8 cellular contexts compared by ENCODE assay signal in genomic region chr13:21297452-21297851, GRCh38.
DNase-seq lines count a peak whose midpoint lies in the region; ATAC-seq, FAIRE-seq and TF ChIP-seq lines count a peak whose summit lies in the region.

No MANE protein-coding gene starts in this region.

- H3K4me2 ChIP-seq in keratinocyte (ENCODE audit: control insufficient read depth, extremely low read depth, insufficient read depth, low read depth, low read length): peak overlapping the region; percentile 76

- H3K4me1 Mint-ChIP-seq in activated CD8-positive, alpha-beta T cell treated with anti-CD3 and anti-CD28 coated beads for 36 hours (ENCODE audit: low read depth): peaks cover 18% of the 10 kb centered on the region

- peak overlapping the region; percentile 74 for H2AFZ ChIP-seq in keratinocyte (ENCODE audit: control insufficient read depth, low read length)

- peak; percentile 38 for DNase-seq in CD1c-positive myeloid dendritic cell (ENCODE audit: extremely low spot score)
- no peak for DNase-seq in activated CD8-positive, alpha-beta T cell treated with anti-CD3 and anti-CD28 coated beads for 36 hours
- no peak for DNase-seq in keratinocyte (ENCODE audit: low read depth, low spot score)
- no peak for DNase-seq in testis
- no peak for DNase-seq in activated gamma-delta T cell (lab: John Stamatoyannopoulos, UW)
- DNase-seq in stimulated activated CD4-positive, alpha-beta T cell treated with anti-CD3 and anti-CD28 coated beads, Interleukin-4, amount 100 ng/mL, for 4 hours: no peak
- no peak for DNase-seq in hippocampal formation (lab: John Stamatoyannopoulos, UW)

- peak; percentile 13 for ATAC-seq in HG02840 (IDR thresholded peaks at IDR 0.05; ENCODE audit: low FRiP score, unreplicated experiment)
- ATAC-seq in activated CD8-positive, alpha-beta T cell treated with anti-CD3 and anti-CD28 coated beads for 36 hours: peak; percentile 17

- intact Hi-C loops in activated CD8-positive, alpha-beta T cell treated with anti-CD3 and anti-CD28 coated beads for 36 hours (cut with micrococcal nuclease): loop anchor here (2.0 to 5.0 kb wide), 2 partner anchors 160 to 179 kb away; partner anchors contain the start of gene ZDHHC20
- intact Hi-C loops in testis (cut with DNase I; ENCODE audit: low total_unique reads): loop anchor here (5.0 kb wide), 1 partner anchor 180 kb away; no protein-coding TSS in a partner anchor

- no peaks in the 10 kb centered on the region for H3K9me3 ChIP-seq in keratinocyte (ENCODE audit: control insufficient read depth, low read depth, low read length)
- H3K9me3 ChIP-seq in testis: no peaks in the 10 kb centered on the region

- H3K4me1 ChIP-seq in keratinocyte (ENCODE audit: control insufficient read depth, extremely low read depth, insufficient read depth, low read length): peaks cover 15% of the 10 kb centered on the region
- peaks cover 9% of the 10 kb centered on the region for H3K4me1 ChIP-seq in testis

- no peaks in the 10 kb centered on the region for H3K27me3 ChIP-seq in keratinocyte (ENCODE audit: control insufficient read depth, extremely low read depth, insufficient read depth, low read length)
- H3K27me3 ChIP-seq in testis: no peaks in the 10 kb centered on the region

- no peaks in the 10 kb centered on the region for H3K9me3 Mint-ChIP-seq in activated CD8-positive, alpha-beta T cell treated with anti-CD3 and anti-CD28 coated beads for 36 hours

- H3K36me3 Mint-ChIP-seq in activated CD8-positive, alpha-beta T cell treated with anti-CD3 and anti-CD28 coated beads for 36 hours (ENCODE audit: low read depth): no peaks in the 10 kb centered on the region

- H3K4me3 Mint-ChIP-seq in activated CD8-positive, alpha-beta T cell treated with anti-CD3 and anti-CD28 coated beads for 36 hours: peak overlapping the region; percentile 90

- no peak for FAIRE-seq in keratinocyte (lab: Jason Lieb, UNC)

- no peak for TF ChIP-seq CTCF in activated CD8-positive, alpha-beta T cell treated with anti-CD3 and anti-CD28 coated beads for 36 hours (IDR thresholded peaks at IDR 0.05)
- no peak for TF ChIP-seq CTCF in keratinocyte (optimal IDR thresholded peaks at IDR 0.05 in 1 of 3, IDR thresholded peaks at IDR 0.05 in 1 of 3, conservative IDR thresholded peaks at IDR 0.05 in 1 of 3; ENCODE audit: extremely low read depth in 1 of 3, insufficient read depth in 2 of 3, low read length in 3 of 3)
- TF ChIP-seq CTCF in testis (IDR thresholded peaks at IDR 0.05): no peak

- CTCF ChIA-PET in activated CD8-positive, alpha-beta T cell treated with anti-CD3 and anti-CD28 coated beads for 36 hours (lab: Charles Lee): interaction anchor here (0.9 to 5.8 kb wide), 28 partner anchors 9 to 209 kb away, joined by 3 to 95 read pairs (median 6); partner anchors contain the start of genes MRPL57, SKA3 and ZDHHC20

- no peak overlapping the region for H3K27ac ChIP-seq in keratinocyte (ENCODE audit: control insufficient read depth, insufficient read depth, low read length)
- peak overlapping the region in 1 of 2 donors; percentile 76 for H3K27ac ChIP-seq in testis

- no peaks in the 10 kb centered on the region for H4K20me1 ChIP-seq in keratinocyte (ENCODE audit: control insufficient read depth, extremely low read depth, insufficient read depth, low read length)

- H3K9me1 ChIP-seq in keratinocyte (ENCODE audit: control insufficient read depth, extremely low read depth, insufficient read depth, low read length): no peaks in the 10 kb centered on the region

- peaks cover 23% of the 10 kb centered on the region for H3K79me2 ChIP-seq in keratinocyte (ENCODE audit: control insufficient read depth, insufficient read depth, low read length)

- dilution Hi-C loops in keratinocyte (cut with MboI; ENCODE audit: extremely low pct_ligation_motif_present, low sequenced_read_pairs): no loop called here

- peak overlapping the region; percentile 6 for H3K27ac Mint-ChIP-seq in activated CD8-positive, alpha-beta T cell treated with anti-CD3 and anti-CD28 coated beads for 36 hours

- H3K9ac ChIP-seq in keratinocyte (ENCODE audit: control insufficient read depth, extremely low read depth, insufficient read depth, low read length): peak overlapping the region; percentile 13

- WGBS in testis, 2 donors: 37 to 38% methylated on average over 2 of the region's 2 CpGs

- H3K27me3 Mint-ChIP-seq in activated CD8-positive, alpha-beta T cell treated with anti-CD3 and anti-CD28 coated beads for 36 hours: no peaks in the 10 kb centered on the region

- H3K36me3 ChIP-seq in keratinocyte (ENCODE audit: control insufficient read depth in 2 of 2, extremely low read depth in 1 of 2, insufficient read depth in 2 of 2, low read length in 2 of 2): no peaks in the 10 kb centered on the region
- H3K36me3 ChIP-seq in testis (ENCODE audit: low read depth, missing control alignments): no peaks in the 10 kb centered on the region

- POLR2A ChIA-PET in activated CD8-positive, alpha-beta T cell treated with anti-CD3 and anti-CD28 coated beads for 36 hours (lab: Charles Lee): interaction anchor here (1.0 to 2.0 kb wide), 3 partner anchors 161 to 242 kb away, joined by 3 to 7 read pairs (median 5); partner anchors contain the start of gene ZDHHC20

- H3K4me3 ChIP-seq in keratinocyte (ENCODE audit: control insufficient read depth in 2 of 3, extremely low read depth in 1 of 3, insufficient read depth in 2 of 3, low read depth in 1 of 3, low read length in 3 of 3) (peak overlapping the region in 2 of 3 experiments; percentile 32 to 46), testis (peak overlapping the region; percentile 91)

- TF ChIP-seq POLR2A in testis (IDR thresholded peaks at IDR 0.05): no peak
